1 cellular context compared by ENCODE assay signal in genomic region chr11:119373917-119374631, GRCh38.
TF ChIP-seq lines count a peak whose summit lies in the region.

No MANE protein-coding gene starts in this region.

TF ChIP-seq in HepG2, 621 proteins besides CTCF, POLR2A, EP300 and RAD21 (continues in another document):
- TF ChIP-seq DRAP1 (CRISPR knock-in tag; IDR thresholded peaks at IDR 0.05) (no peak), CHD4 (IDR thresholded peaks at IDR 0.05; ENCODE audit: borderline replicate concordance, low read length) (no peak), KDM2A (CRISPR knock-in tag; IDR thresholded peaks at IDR 0.05; ENCODE audit: borderline replicate concordance, low read depth) (no peak; the same call in 1 of the 2 replicates), HHEX (CRISPR knock-in tag; IDR thresholded peaks at IDR 0.05) (no peak), GPN1 (CRISPR knock-in tag; IDR thresholded peaks at IDR 0.05; ENCODE audit: borderline replicate concordance) (no peak), LCORL (IDR thresholded peaks at IDR 0.05) (no peak), LCORL (CRISPR knock-in tag; IDR thresholded peaks at IDR 0.05) (0 out of 2 replicates have a peak, but pooled peaks have one; percentile 36), ZNF800 (CRISPR knock-in tag; IDR thresholded peaks at IDR 0.05) (no peak), SRF (IDR thresholded peaks at IDR 0.05; ENCODE audit: low read depth, low read length) (no peak), THRA (CRISPR knock-in tag; IDR thresholded peaks at IDR 0.05; ENCODE audit: borderline replicate concordance) (peak; percentile 56; the same call in 1 of the 2 replicates), NFKB2 (CRISPR knock-in tag; IDR thresholded peaks at IDR 0.05; ENCODE audit: borderline replicate concordance) (no peak), ZNF446 (CRISPR knock-in tag; IDR thresholded peaks at IDR 0.05) (no peak), CREM (IDR thresholded peaks at IDR 0.05) (no peak), CREM (CRISPR knock-in tag; IDR thresholded peaks at IDR 0.05) (no peak), FIP1L1 (IDR thresholded peaks at IDR 0.05; ENCODE audit: borderline replicate concordance, insufficient read depth, low read depth, low read length) (no peak), DNMT1 (CRISPR knock-in tag; IDR thresholded peaks at IDR 0.05) (no peak), ZBTB33 (CRISPR knock-in tag; IDR thresholded peaks at IDR 0.05) (peak; percentile 60; the same call in 1 of the 2 replicates), TFDP1 (CRISPR knock-in tag; IDR thresholded peaks at IDR 0.05; ENCODE audit: borderline replicate concordance) (no peak), LBX2 (CRISPR knock-in tag; IDR thresholded peaks at IDR 0.05; ENCODE audit: borderline replicate concordance) (no peak), ZNF280D (CRISPR knock-in tag; IDR thresholded peaks at IDR 0.05) (no peak), TRIM22 (IDR thresholded peaks at IDR 0.05) (no peak), KAT8 (CRISPR knock-in tag; IDR thresholded peaks at IDR 0.05) (peak; percentile 41; the same call in 1 of the 2 replicates), SATB2 (CRISPR knock-in tag; IDR thresholded peaks at IDR 0.05) (no peak), ZNF605 (CRISPR knock-in tag; IDR thresholded peaks at IDR 0.05) (0 out of 2 replicates have a peak, but pooled peaks have one; percentile 46), AGO1 (IDR thresholded peaks at IDR 0.05; ENCODE audit: low read depth, low read length, poor library complexity, severe bottlenecking) (no peak), TCF12 (IDR thresholded peaks at IDR 0.05) (no peak), TCF12 (CRISPR knock-in tag; IDR thresholded peaks at IDR 0.05) (no peak), FOXK2 (IDR thresholded peaks at IDR 0.05) (no peak), HNRNPUL1 (IDR thresholded peaks at IDR 0.05; ENCODE audit: low read depth, low read length) (no peak), ZNF362 (CRISPR knock-in tag; IDR thresholded peaks at IDR 0.05; ENCODE audit: borderline replicate concordance) (no peak), NFKBIZ (CRISPR knock-in tag; IDR thresholded peaks at IDR 0.05) (no peak), SMC3 (IDR thresholded peaks at IDR 0.05; ENCODE audit: low read length) (peak; percentile 87), ZNF343 (CRISPR knock-in tag; IDR thresholded peaks at IDR 0.05) (no peak), RFX5 (IDR thresholded peaks at IDR 0.05; ENCODE audit: low read depth, low read length) (no peak), CBX5 (CRISPR knock-in tag; IDR thresholded peaks at IDR 0.05; ENCODE audit: borderline replicate concordance) (peak; percentile 29; the same call in 1 of the 2 replicates), SMAD3 (CRISPR knock-in tag; IDR thresholded peaks at IDR 0.05) (peak; percentile 67; the same call in 1 of the 2 replicates), ZMYM4 (CRISPR knock-in tag; IDR thresholded peaks at IDR 0.05) (0 out of 2 replicates have a peak, but pooled peaks have one; percentile 18), HMGA1 (CRISPR knock-in tag; conservative IDR thresholded peaks at IDR 0.05) (no peak), ZNF230 (CRISPR knock-in tag; IDR thresholded peaks at IDR 0.05) (no peak), POGK (CRISPR knock-in tag; conservative IDR thresholded peaks at IDR 0.05) (no peak), TEAD2 (CRISPR knock-in tag; IDR thresholded peaks at IDR 0.05) (no peak), RORA (CRISPR knock-in tag; IDR thresholded peaks at IDR 0.05) (no peak), HDAC1 (CRISPR knock-in tag; IDR thresholded peaks at IDR 0.05) (no peak), ZSCAN25 (CRISPR knock-in tag; IDR thresholded peaks at IDR 0.05) (peak; percentile 34; the same call in 1 of the 2 replicates), ATF4 (CRISPR knock-in tag; IDR thresholded peaks at IDR 0.05) (no peak), FOXC1 (CRISPR knock-in tag; IDR thresholded peaks at IDR 0.05; ENCODE audit: borderline replicate concordance) (no peak), ZNF878 (CRISPR knock-in tag; IDR thresholded peaks at IDR 0.05) (no peak), SIX1 (CRISPR knock-in tag; IDR thresholded peaks at IDR 0.05; ENCODE audit: borderline replicate concordance) (no peak), IRF2 (CRISPR knock-in tag; IDR thresholded peaks at IDR 0.05) (0 out of 2 replicates have a peak, but pooled peaks have one; percentile 38), SMAD1 (CRISPR knock-in tag; IDR thresholded peaks at IDR 0.05; ENCODE audit: borderline replicate concordance, low read depth) (no peak)
